In genomic region chr2:101951296-101951695, GRCh38 we compare ENCODE assay signal across 25 cellular contexts.
"Had no signal": no experiment of that assay in that cellular context is flagged by ENCODE, and none has a peak within 500 bp of the region (broad histone marks: within the 10 kb centered on the region; RNA-seq: fewer than 3 reads in every experiment).

No MANE protein-coding gene starts in this region.

- H3K27ac Mint-ChIP-seq: activated B cell treated with CpG ODN at 0.5 μM for 24 hours; activated CD4-positive, alpha-beta T cell treated with anti-CD3 and anti-CD28 coated beads, Interleukin-2, amount 10 ng/mL, durations not matched to agents 24 days and 14 days; activated naive CD4-positive, alpha-beta T cell treated with anti-CD3 and anti-CD28 coated beads, Interleukin-2, amount 50 U/mL, for 24 hours; activated naive CD8-positive, alpha-beta T cell treated with anti-CD3 and anti-CD28 coated beads, Interleukin-2, amount 50 U/mL, for 24 hours; brain; T-helper 17 cell had no signal

- H3K4me3 Mint-ChIP-seq: activated B cell treated with CpG ODN at 0.5 μM for 24 hours; activated CD4-positive, alpha-beta T cell treated with anti-CD3 and anti-CD28 coated beads, Interleukin-2, amount 10 ng/mL, durations not matched to agents 24 days and 14 days; activated naive CD4-positive, alpha-beta T cell treated with anti-CD3 and anti-CD28 coated beads, Interleukin-2, amount 50 U/mL, for 24 hours; activated naive CD8-positive, alpha-beta T cell treated with anti-CD3 and anti-CD28 coated beads, Interleukin-2, amount 50 U/mL, for 24 hours; brain; central memory CD8-positive, alpha-beta T cell; T-helper 17 cell had no signal

- DNase-seq: activated B cell treated with CpG ODN at 0.5 μM for 24 hours; activated CD4-positive, alpha-beta T cell treated with anti-CD3 and anti-CD28 coated beads for 1 hour; activated CD4-positive, alpha-beta T cell treated with anti-CD3 and anti-CD28 coated beads, Interleukin-2, amount 10 ng/mL, durations not matched to agents 24 days and 14 days; activated CD4-positive, alpha-beta T cell treated with anti-CD3 and anti-CD28 coated beads, Interleukin-2, amount 50 U/mL, for 48 hours; activated effector memory CD4-positive, alpha-beta T cell treated with Interleukin-2 at 50 U/mL for 16 hours; activated naive CD4-positive, alpha-beta T cell; activated naive CD8-positive, alpha-beta T cell treated with anti-CD3 and anti-CD28 coated beads, Interleukin-2, amount 50 U/mL, for 24 hours; activated T-cell treated with anti-CD3 and anti-CD28 coated beads for 4 hours; amygdala; Kasumi-1; KBM-7; NCI-H1105; NCI-H1436; NCI-H1694 treated with DMSO at 0.1 percent for 48 hours; NCI-H2029 treated with DMSO at 0.1 percent for 48 hours; NCI-H510A treated with DMSO at 0.1 percent for 48 hours; NCI-H69; NK-92 treated with Interleukin-12 subunit alpha and Interleukin-12 subunit beta, amount 100 ng/mL, for 24 hours; PC-3; SHP77 treated with DMSO at 0.1 percent for 48 hours; T-helper 17 cell; T-helper 9 cell had no signal

- H3K4me1 Mint-ChIP-seq: activated B cell treated with CpG ODN at 0.5 μM for 24 hours; activated naive CD4-positive, alpha-beta T cell treated with anti-CD3 and anti-CD28 coated beads, Interleukin-2, amount 50 U/mL, for 24 hours; brain; central memory CD8-positive, alpha-beta T cell had no signal

- H3K36me3 Mint-ChIP-seq: brain had no signal

- H3K9me3 Mint-ChIP-seq: activated B cell treated with CpG ODN at 0.5 μM for 24 hours; central memory CD8-positive, alpha-beta T cell had no signal

- H3K27me3 Mint-ChIP-seq: activated B cell treated with CpG ODN at 0.5 μM for 24 hours; activated CD4-positive, alpha-beta T cell treated with anti-CD3 and anti-CD28 coated beads, Interleukin-2, amount 10 ng/mL, durations not matched to agents 24 days and 14 days; activated naive CD8-positive, alpha-beta T cell treated with anti-CD3 and anti-CD28 coated beads, Interleukin-2, amount 50 U/mL, for 24 hours; T-helper 17 cell had no signal

- ATAC-seq: activated naive CD8-positive, alpha-beta T cell treated with anti-CD3 and anti-CD28 coated beads, Interleukin-2, amount 50 U/mL, for 24 hours; PC-3; T-helper 17 cell had no signal
